12 cellular contexts compared by ENCODE assay signal in genomic region chr9:98995059-98995665, GRCh38. TPM values are rescaled to one million over a fixed set of nuclear protein-coding genes. Genes with fewer than 3 reads are reported as not detected.
A peak's percentile ranks its signal among the peaks of the same experiment; 100 is the strongest.
DNase-seq lines count a peak whose midpoint lies in the region; ATAC-seq and TF ChIP-seq lines count a peak whose summit lies in the region.
"Had no signal": no experiment of that assay in that cellular context is flagged by ENCODE, and none has a peak within 500 bp of the region (broad histone marks: within the 10 kb centered on the region; RNA-seq: fewer than 3 reads in every experiment).

No MANE protein-coding gene starts in this region.

- H3K14ac ChIP-seq in H9 (ENCODE audit: insufficient read depth, low read length): peak overlapping the region; percentile 63; the same call in 1 of the 2 replicates

- no peaks in the 10 kb centered on the region for H3K23me2 ChIP-seq in H9 (ENCODE audit: insufficient read length, low read depth, low read length, poor library complexity, severe bottlenecking)

- H3K79me1 ChIP-seq in H9 (ENCODE audit: insufficient read depth, low read depth, low read length, poor library complexity, severe bottlenecking): no peaks in the 10 kb centered on the region

- H3K4me3 ChIP-seq in cardiac fibroblast (replicated peaks in 1 of 2; ENCODE audit: low read depth in 2 of 2, low read length in 2 of 2) (no peak overlapping the region), lower lobe of right lung (no peak overlapping the region), subcutaneous abdominal adipose tissue (ENCODE audit: low read depth in 1 of 5, low read length in 5 of 5) (no peak overlapping the region)
- H3K4me3 ChIP-seq: ascending aorta, skin epidermis had no signal

- no peak overlapping the region for H2AFZ ChIP-seq in H9 (ENCODE audit: low read length)

- H2BK12ac ChIP-seq in H9 (ENCODE audit: insufficient read length, low read depth, low read length): no peak overlapping the region

- no peaks in the 10 kb centered on the region for H3K36me3 ChIP-seq in lower lobe of right lung
- peaks cover 0 to 40% (median 30%) of the 10 kb centered on the region in 5 donors for H3K36me3 ChIP-seq in subcutaneous abdominal adipose tissue (ENCODE audit: control insufficient read depth in 5 of 5, insufficient read depth in 5 of 5, low read length in 5 of 5)
- H3K36me3 ChIP-seq: ascending aorta had no signal

- no peak overlapping the region for H4K91ac ChIP-seq in H9 (ENCODE audit: insufficient read length, low read depth, low read length)

- peaks cover 8 to 11% of the 10 kb centered on the region in 2 experiments for H3K4me1 Mint-ChIP-seq in H9

- H3K27me3 Mint-ChIP-seq in H9 (ENCODE audit: low read depth): peaks cover 21% of the 10 kb centered on the region

- H3K4me1 ChIP-seq in H9 (ENCODE audit: insufficient read depth, low read length) (no peaks in the 10 kb centered on the region), lower lobe of right lung (peaks cover 43% of the 10 kb centered on the region), subcutaneous abdominal adipose tissue (ENCODE audit: control insufficient read depth in 5 of 5, insufficient read depth in 5 of 5, low read length in 5 of 5) (peaks cover 20 to 71% (median 65%) of the 10 kb centered on the region in 5 donors)

- DNase-seq in H9 (peak; percentile 17), cardiac fibroblast (ENCODE audit: low read depth in 2 of 2) (peak; percentile 59 to 73), lower lobe of right lung (no peak)
- DNase-seq in activated effector memory CD4-positive, alpha-beta T cell treated with anti-CD3 and anti-CD28 coated beads, Interleukin-2, amount 50 U/mL, for 16 hours: no peak
- DNase-seq: NCI-H146 had no signal

- H4K8ac ChIP-seq in H9 (replicated peaks; ENCODE audit: insufficient read length, low read depth, low read length): no peak overlapping the region

- no peak overlapping the region for H3K4ac ChIP-seq in H9 (ENCODE audit: low read depth, low read length)

- no peaks in the 10 kb centered on the region for H4K20me1 ChIP-seq in H9 (ENCODE audit: control insufficient read depth, insufficient read depth, insufficient read length)

- H3K18ac ChIP-seq in H9 (ENCODE audit: insufficient read length, low read depth, low read length): no peak overlapping the region

- H3K27ac ChIP-seq in H9 (ENCODE audit: insufficient read length, low read depth, low read length) (no peak overlapping the region), lower lobe of right lung (no peak overlapping the region), subcutaneous abdominal adipose tissue (ENCODE audit: low read depth, low read length) (peak overlapping the region; percentile 93)
- H3K27ac ChIP-seq: ascending aorta had no signal

- H3K4me2 ChIP-seq in H9 (ENCODE audit: insufficient read depth, insufficient read length, low read length): no peak overlapping the region

- no peak overlapping the region for H4K5ac ChIP-seq in H9 (ENCODE audit: insufficient read length, low read depth, low read length)

- no CpG with 5 or more reads among the region's 3 CpGs for WGBS in H9 (ENCODE audit: extremely low coverage, insufficient read length, low lambda C conversion rate)

- no peak overlapping the region for H3K27ac Mint-ChIP-seq in H9
- H3K27ac Mint-ChIP-seq: T-helper 2 cell treated with Interferon-gamma antibody and Interleukin-4, amounts not matched to agents 5 μg/mL and 100 μg/mL, for 36 hours had no signal

- H3K23ac ChIP-seq in H9 (ENCODE audit: insufficient read length, low read depth, low read length): no peak overlapping the region

- no peaks in the 10 kb centered on the region for H3K79me2 ChIP-seq in H9 (ENCODE audit: insufficient read depth, low read length)

- H3T11ph ChIP-seq in H9 (ENCODE audit: low read length): no peak overlapping the region

- intact Hi-C loops in lower lobe of right lung (cut with DNase I): loop anchor here (10.0 kb wide), 1 partner anchor 130 kb away; no protein-coding TSS in a partner anchor

- H3K9me3 ChIP-seq in H9 (ENCODE audit: control insufficient read depth, low read depth, low read length): peaks cover 9% of the 10 kb centered on the region
- no peaks in the 10 kb centered on the region for H3K9me3 ChIP-seq in lower lobe of right lung
- H3K9me3 ChIP-seq in subcutaneous abdominal adipose tissue (ENCODE audit: control insufficient read depth in 5 of 5, low read length in 5 of 5): peaks cover 0 to 2% (median 0%) of the 10 kb centered on the region in 5 donors
- H3K9me3 ChIP-seq: ascending aorta had no signal

- H3K4me3 Mint-ChIP-seq in H9: no peak overlapping the region
- H3K4me3 Mint-ChIP-seq: T-helper 2 cell treated with Interferon-gamma antibody and Interleukin-4, amounts not matched to agents 5 μg/mL and 100 μg/mL, for 36 hours had no signal

- no peak overlapping the region for H3K56ac ChIP-seq in H9 (ENCODE audit: insufficient read length, low read depth, low read length)

- H2BK15ac ChIP-seq in H9 (ENCODE audit: low read depth, low read length): no peak overlapping the region

- ATAC-seq in lower lobe of right lung: peak; percentile 26 to 29
- no peak for ATAC-seq in activated CD4-positive, CD25-positive, alpha-beta regulatory T cell treated with anti-CD3 and anti-CD28 coated beads, Interleukin-2, amount 50 U/mL, for 24 hours
- ATAC-seq in HG03139 (IDR thresholded peaks at IDR 0.05; ENCODE audit: unreplicated experiment): no peak

- H2BK5ac ChIP-seq in H9 (ENCODE audit: insufficient read length, low read length): no peak overlapping the region

- peaks cover 8 to 16% of the 10 kb centered on the region in 2 experiments for H3K9me3 Mint-ChIP-seq in H9
- H3K9me3 Mint-ChIP-seq: T-helper 2 cell treated with Interferon-gamma antibody and Interleukin-4, amounts not matched to agents 5 μg/mL and 100 μg/mL, for 36 hours had no signal

- H3K36me3 Mint-ChIP-seq in H9 (ENCODE audit: insufficient read depth in 1 of 3, low read depth in 3 of 3): peaks cover 0 to 11% (median 6%) of the 10 kb centered on the region in 3 experiments; a peak in 5 of 7 replicates

- no peak overlapping the region for H2BK120ac ChIP-seq in H9 (ENCODE audit: low read depth, low read length, poor library complexity, severe bottlenecking)

- H3K9ac ChIP-seq in H9 (ENCODE audit: extremely low read depth, insufficient read length, low read length) (no peak overlapping the region), subcutaneous abdominal adipose tissue (ENCODE audit: low read length in 5 of 5) (peak overlapping the region in 2 of 5 donors; percentile 15 to 42)

- H3K27me3 ChIP-seq in H9 (ENCODE audit: insufficient read depth, low read length): no peaks in the 10 kb centered on the region
- H3K27me3 ChIP-seq in lower lobe of right lung (ENCODE audit: low read depth): no peaks in the 10 kb centered on the region
- no peaks in the 10 kb centered on the region for H3K27me3 ChIP-seq in subcutaneous abdominal adipose tissue (ENCODE audit: control insufficient read depth in 5 of 5, insufficient read depth in 4 of 5, low read length in 5 of 5)
- H3K27me3 ChIP-seq: ascending aorta had no signal

- H2BK20ac ChIP-seq in H9 (ENCODE audit: low read depth, low read length, poor library complexity, severe bottlenecking): no peak overlapping the region

- H2AK5ac ChIP-seq in H9 (ENCODE audit: insufficient read length, low read length): no peak overlapping the region

- TF ChIP-seq CTCF in H9 (conservative IDR thresholded peaks at IDR 0.05) (no peak), cardiac fibroblast (IDR thresholded peaks at IDR 0.05; ENCODE audit: low read depth, low read length) (no peak), lower lobe of right lung (IDR thresholded peaks at IDR 0.05) (no peak)

RNA-seq across cellular contexts. Expression of gene COL15A1, which starts 51.5 kb away (rescaled TPM):
- 0.15 TPM in 1 of 2 replicates, not detected in the other for total RNA-seq in H9 (2021)
- 8.0 TPM for total RNA-seq in lower lobe of right lung
- total RNA-seq: OCI-LY7 had no signal

Comparison
In these comparisons a context has a peak if more than half of its experiments do, and no peak if none do; other contexts are left out.
1. DNase-seq: peak in H9 (single experiment) and cardiac fibroblast (2 of 2); none in lower lobe of right lung (single experiment) and activated effector memory CD4-positive, alpha-beta T cell treated with anti-CD3 and anti-CD28 coated beads, Interleukin-2, amount 50 U/mL, for 16 hours (single experiment).
2. ATAC-seq: peak in lower lobe of right lung (2 of 2); none in activated CD4-positive, CD25-positive, alpha-beta regulatory T cell treated with anti-CD3 and anti-CD28 coated beads, Interleukin-2, amount 50 U/mL, for 24 hours (0 of 2) and HG03139 (single experiment).